In the genomic region with DNA sequence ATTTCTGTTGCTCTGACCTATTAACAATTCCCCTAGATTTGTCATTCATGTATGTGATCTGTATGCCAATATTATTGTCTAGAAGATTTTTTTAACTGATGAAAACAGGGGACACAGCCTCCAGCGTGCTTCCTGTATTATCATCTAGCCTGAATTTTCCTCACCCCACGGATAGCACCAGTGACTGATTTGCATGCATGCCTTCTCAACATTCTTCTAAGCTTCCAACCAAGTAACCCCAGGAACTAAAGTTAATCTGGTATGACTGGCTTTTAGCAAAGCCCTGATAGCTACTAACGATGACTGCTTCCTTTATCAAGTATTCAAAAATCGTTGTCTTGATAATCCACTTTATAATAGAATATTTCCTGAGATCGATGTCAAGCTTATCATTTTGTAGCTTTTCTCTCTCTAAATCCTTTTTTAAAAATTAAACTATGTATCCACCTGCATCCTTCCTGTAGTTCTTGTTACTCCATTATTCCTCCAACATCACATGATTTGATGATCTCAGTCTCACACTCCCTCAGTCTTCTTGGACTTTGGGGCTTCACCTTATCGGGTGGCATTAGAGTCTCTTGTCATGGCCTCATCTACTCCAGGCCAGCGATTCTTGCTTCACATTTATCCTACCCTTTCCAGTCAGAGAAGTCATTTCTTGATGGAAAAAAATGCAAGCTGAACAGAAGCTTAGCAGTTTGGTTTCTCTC, we compare ENCODE assay signal across 9 cellular contexts. TPM values are rescaled to one million over a fixed set of nuclear protein-coding genes. Genes with fewer than 3 reads are reported as not detected.
A peak's percentile ranks its signal among the peaks of the same experiment; 100 is the strongest.
DNase-seq lines count a peak whose midpoint lies in the region; ATAC-seq and TF ChIP-seq lines count a peak whose summit lies in the region.
"Had no signal": no experiment of that assay in that cellular context is flagged by ENCODE, and none has a peak within 500 bp of the region (broad histone marks: within the 10 kb centered on the region; RNA-seq: fewer than 3 reads in every experiment).

No MANE protein-coding gene starts in this region.

- TF ChIP-seq CTCF in H9 (conservative IDR thresholded peaks at IDR 0.05) (no peak), WTC11 (IDR thresholded peaks at IDR 0.05) (no peak), smooth muscle cell (IDR thresholded peaks at IDR 0.05; ENCODE audit: borderline replicate concordance, insufficient read depth, poor library complexity, severe bottlenecking) (no peak)

- H2BK12ac ChIP-seq in H9 (ENCODE audit: insufficient read length, low read depth, low read length), result no peak overlapping the region

- H2AFZ ChIP-seq in H9 (ENCODE audit: low read length) (no peak overlapping the region), smooth muscle cell (ENCODE audit: low read depth) (no peak overlapping the region)

- H3K4me3 Mint-ChIP-seq in H9, result no peak overlapping the region
- no peak overlapping the region for H3K4me3 Mint-ChIP-seq in WTC11
- no peak overlapping the region for H3K4me3 Mint-ChIP-seq in activated CD8-positive, alpha-beta T cell treated with anti-CD3 and anti-CD28 coated beads, Interleukin-2, amount 10 ng/mL, durations not matched to agents 7 days and 5 days

- no peak overlapping the region for H4K8ac ChIP-seq in H9 (replicated peaks; ENCODE audit: insufficient read length, low read depth, low read length)

- H3T11ph ChIP-seq in H9 (ENCODE audit: low read length), result no peak overlapping the region

- H3K27ac ChIP-seq in H9 (ENCODE audit: insufficient read length, low read depth, low read length), result no peak overlapping the region
- peak overlapping the region; percentile 99 for H3K27ac ChIP-seq in smooth muscle cell (ENCODE audit: low read depth)

- H3K36me3 ChIP-seq in smooth muscle cell (ENCODE audit: low read depth), result no peaks in the 10 kb centered on the region

- H3K27me3 Mint-ChIP-seq in H9 (ENCODE audit: low read depth) (no peaks in the 10 kb centered on the region), WTC11 (ENCODE audit: low read depth) (no peaks in the 10 kb centered on the region)
- H3K27me3 Mint-ChIP-seq in activated CD8-positive, alpha-beta T cell treated with anti-CD3 and anti-CD28 coated beads, Interleukin-2, amount 10 ng/mL, durations not matched to agents 7 days and 5 days (ENCODE audit: low read depth), result peaks cover 7% of the 10 kb centered on the region

- peak overlapping the region; percentile 8 for H3K4me3 ChIP-seq in smooth muscle cell

- H4K20me1 ChIP-seq in H9 (ENCODE audit: control insufficient read depth, insufficient read depth, insufficient read length), result no peaks in the 10 kb centered on the region
- peaks cover 73% of the 10 kb centered on the region for H4K20me1 ChIP-seq in smooth muscle cell (ENCODE audit: low read depth)

- peaks cover 59% of the 10 kb centered on the region for H3F3A ChIP-seq in smooth muscle cell (ENCODE audit: low read depth)

- no CpG with 5 or more reads among the region's 7 CpGs for WGBS in H9 (ENCODE audit: extremely low coverage, insufficient read length, low lambda C conversion rate)
- WGBS in smooth muscle cell (ENCODE audit: low lambda C conversion rate), result 20% methylated on average over 7 of the region's 7 CpGs

- H3K56ac ChIP-seq in H9 (ENCODE audit: insufficient read length, low read depth, low read length), result no peak overlapping the region

- POLR2A ChIA-PET in WTC11 (lab: Charles Lee), result no interaction called here
- POLR2A ChIA-PET in activated CD8-positive, alpha-beta T cell treated with anti-CD3 and anti-CD28 coated beads, Interleukin-2, amount 10 ng/mL, durations not matched to agents 7 days and 5 days (lab: Charles Lee), result no interaction called here

- H2BK15ac ChIP-seq in H9 (ENCODE audit: low read depth, low read length), result no peak overlapping the region

- no peak for ATAC-seq in WTC11
- ATAC-seq in activated CD8-positive, alpha-beta T cell treated with anti-CD3 and anti-CD28 coated beads, Interleukin-2, amount 10 ng/mL, durations not matched to agents 7 days and 5 days, result no peak
- ATAC-seq in activated CD4-positive, CD25-positive, alpha-beta regulatory T cell treated with anti-CD3 and anti-CD28 coated beads, Interleukin-2, amount 50 U/mL, for 24 hours, result no peak

- H3K9ac ChIP-seq in H9 (ENCODE audit: extremely low read depth, insufficient read length, low read length) (no peak overlapping the region), smooth muscle cell (ENCODE audit: low read depth) (peak overlapping the region; percentile 53)

- no peak overlapping the region for H4K91ac ChIP-seq in H9 (ENCODE audit: insufficient read length, low read depth, low read length)

- H3K4me1 ChIP-seq in H9 (ENCODE audit: insufficient read depth, low read length), result peaks cover 9% of the 10 kb centered on the region
- peaks cover 36% of the 10 kb centered on the region for H3K4me1 ChIP-seq in smooth muscle cell (ENCODE audit: low read depth)

- H3K23me2 ChIP-seq in H9 (ENCODE audit: insufficient read length, low read depth, low read length, poor library complexity, severe bottlenecking), result no peaks in the 10 kb centered on the region

- in situ Hi-C loops in G401 (cut with HindIII; ENCODE audit: low sequenced_read_pairs), result no loop called here

- H2BK20ac ChIP-seq in H9 (ENCODE audit: low read depth, low read length, poor library complexity, severe bottlenecking), result no peak overlapping the region

- DNase-seq in H9, result no peak
- DNase-seq in WTC11 (ENCODE audit: low spot score), result no peak
- DNase-seq in glomerular visceral epithelial cell (ENCODE audit: extremely low spot score), result peak; percentile 64
- DNase-seq in smooth muscle cell (lab: John Stamatoyannopoulos, UW; ENCODE audit: unreplicated experiment), result no peak
- DNase-seq in activated gamma-delta T cell treated with Interleukin-2 at 50 U/mL for 16 hours, result no peak
- no peak for DNase-seq in activated CD8-positive, alpha-beta T cell treated with anti-CD3 and anti-CD28 coated beads, Interleukin-2, amount 10 ng/mL, durations not matched to agents 7 days and 5 days
- no peak for DNase-seq in G401 (ENCODE audit: low spot score)
- DNase-seq: cerebellar nuclear complex had no signal

- no peak overlapping the region for H2BK120ac ChIP-seq in H9 (ENCODE audit: low read depth, low read length, poor library complexity, severe bottlenecking)

- H3K4ac ChIP-seq in H9 (ENCODE audit: low read depth, low read length), result no peak overlapping the region

- H3K14ac ChIP-seq in H9 (ENCODE audit: insufficient read depth, low read length), result no peak overlapping the region

- H3K79me2 ChIP-seq in H9 (ENCODE audit: insufficient read depth, low read length) (no peaks in the 10 kb centered on the region), smooth muscle cell (ENCODE audit: low read depth) (peaks cover 58% of the 10 kb centered on the region)

- H3K4me2 ChIP-seq in H9 (ENCODE audit: insufficient read depth, insufficient read length, low read length) (no peak overlapping the region), smooth muscle cell (peak overlapping the region; percentile 70)

- no peaks in the 10 kb centered on the region for H3K79me1 ChIP-seq in H9 (ENCODE audit: insufficient read depth, low read depth, low read length, poor library complexity, severe bottlenecking)

- H3K9me3 Mint-ChIP-seq in H9, result no peaks in the 10 kb centered on the region; a peak in 1 of 5 replicates
- peaks cover 4% of the 10 kb centered on the region; the same call in 1 of the 2 replicates for H3K9me3 Mint-ChIP-seq in WTC11
- H3K9me3 Mint-ChIP-seq in activated CD8-positive, alpha-beta T cell treated with anti-CD3 and anti-CD28 coated beads, Interleukin-2, amount 10 ng/mL, durations not matched to agents 7 days and 5 days (ENCODE audit: insufficient read depth), result no peaks in the 10 kb centered on the region

- H3K36me3 Mint-ChIP-seq in H9 (ENCODE audit: insufficient read depth in 1 of 3, low read depth in 3 of 3) (peaks cover 6 to 14% (median 12%) of the 10 kb centered on the region in 3 experiments), WTC11 (peaks cover 12% of the 10 kb centered on the region)
- no peaks in the 10 kb centered on the region for H3K36me3 Mint-ChIP-seq in activated CD8-positive, alpha-beta T cell treated with anti-CD3 and anti-CD28 coated beads, Interleukin-2, amount 10 ng/mL, durations not matched to agents 7 days and 5 days (ENCODE audit: low read depth)

- H3K27me3 ChIP-seq in H9 (ENCODE audit: insufficient read depth, low read length) (no peaks in the 10 kb centered on the region), smooth muscle cell (ENCODE audit: low read depth) (no peaks in the 10 kb centered on the region)

- H3K27ac Mint-ChIP-seq in H9 (peak overlapping the region; percentile 72 to 87 (median 87); a peak in 5 of 7 replicates), WTC11 (0 out of 2 replicates have a peak overlapping the region, but pooled peaks have one; percentile 39)
- H3K27ac Mint-ChIP-seq in activated CD8-positive, alpha-beta T cell treated with anti-CD3 and anti-CD28 coated beads, Interleukin-2, amount 10 ng/mL, durations not matched to agents 7 days and 5 days, result no peak overlapping the region

- H3K9me3 ChIP-seq in H9 (ENCODE audit: control insufficient read depth, low read depth, low read length), result no peaks in the 10 kb centered on the region
- no peaks in the 10 kb centered on the region for H3K9me3 ChIP-seq in smooth muscle cell (replicated peaks; ENCODE audit: low read depth)

- no peak overlapping the region for H4K5ac ChIP-seq in H9 (ENCODE audit: insufficient read length, low read depth, low read length)

- peaks cover 39 to 53% of the 10 kb centered on the region in 2 experiments for H3K4me1 Mint-ChIP-seq in H9
- H3K4me1 Mint-ChIP-seq in WTC11, result peaks cover 57% of the 10 kb centered on the region
- no peaks in the 10 kb centered on the region for H3K4me1 Mint-ChIP-seq in activated CD8-positive, alpha-beta T cell treated with anti-CD3 and anti-CD28 coated beads, Interleukin-2, amount 10 ng/mL, durations not matched to agents 7 days and 5 days (ENCODE audit: low read depth)

- no peak overlapping the region for H3K18ac ChIP-seq in H9 (ENCODE audit: insufficient read length, low read depth, low read length)

- H2BK5ac ChIP-seq in H9 (ENCODE audit: insufficient read length, low read length), result no peak overlapping the region

- H2AK5ac ChIP-seq in H9 (ENCODE audit: insufficient read length, low read length), result no peak overlapping the region

- CTCF ChIA-PET in WTC11 (lab: Charles Lee), result interaction anchor here (1.0 to 2.3 kb wide), 7 partner anchors 18 to 182 kb away, joined by 4 to 11 read pairs (median 4); a partner anchor contains a TSS
- CTCF ChIA-PET in activated CD8-positive, alpha-beta T cell treated with anti-CD3 and anti-CD28 coated beads, Interleukin-2, amount 10 ng/mL, durations not matched to agents 7 days and 5 days (lab: Charles Lee), result no interaction called here

- H3K23ac ChIP-seq in H9 (ENCODE audit: insufficient read length, low read depth, low read length), result no peak overlapping the region

RNA-seq across cellular contexts. Expression of a gene that starts 19.0 kb away (rescaled TPM):
- total RNA-seq in H9 (2021) (4.9 and 5.6 TPM in 2 replicates), WTC11 (2021) (9.3 to 14.8 TPM (median 9.6 TPM) in 3 replicates), smooth muscle cell (24.9 and 25.6 TPM in 2 replicates)
- polyA plus RNA-seq in smooth muscle cell, result 21.4 and 26.7 TPM in 2 replicates
- total RNA-seq in activated CD8-positive, alpha-beta T cell treated with anti-CD3 and anti-CD28 coated beads, Interleukin-2, amount 10 ng/mL, durations not matched to agents 7 days and 5 days, result under 1 TPM; 0.44 to 0.79 TPM
- 2.3 and 3.3 TPM in 2 replicates for total RNA-seq in G401 (2014; rRNA removed; shearing (Covaris generic))
